Comparison of ENCODE assay signal across 1 cellular context in genomic region chr11:75589933-75590332, GRCh38.
A peak's percentile ranks its signal among the peaks of the same experiment; 100 is the strongest.
TF ChIP-seq lines count a peak whose summit lies in the region.

No MANE protein-coding gene starts in this region.

TF ChIP-seq in K562, 482 proteins besides CTCF, POLR2A, EP300 and RAD21 (continued from another document and continues in another):
- TF ChIP-seq ZBTB11 (CRISPR knock-in tag; IDR thresholded peaks at IDR 0.05) (peak in 1 of 3 experiments; percentile 77; a peak in 2 of 6 replicates), GATA2 (CRISPR knock-in tag; IDR thresholded peaks at IDR 0.05) (peak; percentile 99), CREM (IDR thresholded peaks at IDR 0.05; ENCODE audit: low read depth) (peak; percentile 76), SP1 (CRISPR knock-in tag; IDR thresholded peaks at IDR 0.05) (peak; percentile 34; the same call in 1 of the 2 replicates), TFAP4 (CRISPR knock-in tag; IDR thresholded peaks at IDR 0.05; ENCODE audit: borderline replicate concordance) (peak; percentile 92), MTF1 (CRISPR knock-in tag; IDR thresholded peaks at IDR 0.05; ENCODE audit: borderline replicate concordance) (no peak), ATF4 (CRISPR knock-in tag; IDR thresholded peaks at IDR 0.05) (no peak), CC2D1A (IDR thresholded peaks at IDR 0.05) (peak; percentile 96; the same call in 1 of the 2 replicates), ZNF274 (IDR thresholded peaks at IDR 0.05; ENCODE audit: borderline replicate concordance, low read depth, low read length) (peak; percentile 73; the same call in 1 of the 2 replicates), HSF4 (CRISPR knock-in tag; IDR thresholded peaks at IDR 0.05; ENCODE audit: borderline replicate concordance) (no peak), TRIM24 (IDR thresholded peaks at IDR 0.05) (peak; percentile 95 to 96), LEF1 (IDR thresholded peaks at IDR 0.05) (peak; percentile 98), ZBTB26 (CRISPR knock-in tag; IDR thresholded peaks at IDR 0.05) (no peak), PPARD (CRISPR knock-in tag; IDR thresholded peaks at IDR 0.05) (no peak), DMBX1 (CRISPR knock-in tag; IDR thresholded peaks at IDR 0.05; ENCODE audit: borderline replicate concordance) (peak; percentile 68), JUND (IDR thresholded peaks at IDR 0.05; ENCODE audit: borderline replicate concordance, low read depth, low read length) (peak; percentile 78), JUND (tag; IDR thresholded peaks at IDR 0.05; ENCODE audit: borderline replicate concordance, low read depth, low read length) (peak; percentile 29; the same call in 1 of the 3 replicates), ATF1 (CRISPR knock-in tag; IDR thresholded peaks at IDR 0.05) (no peak), ATF1 (tag; IDR thresholded peaks at IDR 0.05) (peak; percentile 38; the same call in 1 of the 2 replicates), SMARCC2 (IDR thresholded peaks at IDR 0.05; ENCODE audit: low read depth) (peak; percentile 94), SMAD1 (IDR thresholded peaks at IDR 0.05; ENCODE audit: low read depth, low read length, partially characterized antibody) (peak; percentile 53), ZNF77 (CRISPR knock-in tag; IDR thresholded peaks at IDR 0.05) (no peak), SMARCE1 (IDR thresholded peaks at IDR 0.05) (peak; percentile 95), VEZF1 (CRISPR knock-in tag; IDR thresholded peaks at IDR 0.05) (peak; percentile 70), UBTF (IDR thresholded peaks at IDR 0.05; ENCODE audit: borderline replicate concordance in 1 of 2, low read depth in 2 of 2, low read length in 2 of 2) (peak; percentile 63 to 94; a peak in 3 of 4 replicates), ARNT (IDR thresholded peaks at IDR 0.05) (peak; percentile 88 to 93; a peak in 3 of 4 replicates), PRDM10 (IDR thresholded peaks at IDR 0.05; ENCODE audit: partially characterized antibody) (peak; percentile 64), NCOR1 (IDR thresholded peaks at IDR 0.05) (peak; percentile 98), HDAC2 (IDR thresholded peaks at IDR 0.05) (peak; percentile 81), RNF2 (IDR thresholded peaks at IDR 0.05) (peak; percentile 85; the same call in 1 of the 2 replicates), SNIP1 (IDR thresholded peaks at IDR 0.05; ENCODE audit: low read depth) (no peak), RB1 (IDR thresholded peaks at IDR 0.05; ENCODE audit: low read depth) (0 out of 2 replicates have a peak, but pooled peaks have one; percentile 0), NCOA6 (IDR thresholded peaks at IDR 0.05) (peak; percentile 39; the same call in 1 of the 2 replicates), HDAC1 (IDR thresholded peaks at IDR 0.05) (peak in 1 of 2 experiments; percentile 86; a peak in 2 of 4 replicates), NCOA4 (IDR thresholded peaks at IDR 0.05; ENCODE audit: partially characterized antibody) (peak; percentile 37), ZNF134 (CRISPR knock-in tag; conservative IDR thresholded peaks at IDR 0.05) (peak; percentile 85), GTF2A2 (tag; IDR thresholded peaks at IDR 0.05) (no peak), SOX6 (IDR thresholded peaks at IDR 0.05) (peak; percentile 92), PKNOX1 (IDR thresholded peaks at IDR 0.05) (0 out of 2 replicates have a peak, but pooled peaks have one; percentile 47), MYBL2 (IDR thresholded peaks at IDR 0.05; ENCODE audit: low read depth) (no peak), MYBL2 (CRISPR knock-in tag; IDR thresholded peaks at IDR 0.05; ENCODE audit: borderline replicate concordance) (no peak), ZMIZ1 (IDR thresholded peaks at IDR 0.05; ENCODE audit: low read depth in 2 of 2, low read length in 2 of 2) (peak in 1 of 2 experiments; percentile 94; a peak in 2 of 4 replicates), PHB2 (IDR thresholded peaks at IDR 0.05; ENCODE audit: low read depth) (peak; percentile 93), YY1 (IDR thresholded peaks at IDR 0.05; ENCODE audit: borderline replicate concordance in 1 of 3, control insufficient read depth in 1 of 3, extremely low read depth in 1 of 3, insufficient read depth in 3 of 3, insufficient read length in 1 of 3, insufficient replicate concordance in 2 of 3, low read depth in 1 of 3, low read length in 2 of 3) (peak in 1 of 3 experiments; percentile 9), BHLHE40 (IDR thresholded peaks at IDR 0.05; ENCODE audit: low read length) (peak; percentile 38; the same call in 1 of the 2 replicates), ARID1B (IDR thresholded peaks at IDR 0.05) (peak; percentile 99), TBL1XR1 (IDR thresholded peaks at IDR 0.05; ENCODE audit: low read length in 2 of 2) (peak; percentile 49 to 93; a peak in 3 of 4 replicates), TBP (optimal IDR thresholded peaks at IDR 0.05; ENCODE audit: low read depth, low read length) (peak; percentile 50)
